ENCODE assay signal across 8 cellular contexts in the genomic region with DNA sequence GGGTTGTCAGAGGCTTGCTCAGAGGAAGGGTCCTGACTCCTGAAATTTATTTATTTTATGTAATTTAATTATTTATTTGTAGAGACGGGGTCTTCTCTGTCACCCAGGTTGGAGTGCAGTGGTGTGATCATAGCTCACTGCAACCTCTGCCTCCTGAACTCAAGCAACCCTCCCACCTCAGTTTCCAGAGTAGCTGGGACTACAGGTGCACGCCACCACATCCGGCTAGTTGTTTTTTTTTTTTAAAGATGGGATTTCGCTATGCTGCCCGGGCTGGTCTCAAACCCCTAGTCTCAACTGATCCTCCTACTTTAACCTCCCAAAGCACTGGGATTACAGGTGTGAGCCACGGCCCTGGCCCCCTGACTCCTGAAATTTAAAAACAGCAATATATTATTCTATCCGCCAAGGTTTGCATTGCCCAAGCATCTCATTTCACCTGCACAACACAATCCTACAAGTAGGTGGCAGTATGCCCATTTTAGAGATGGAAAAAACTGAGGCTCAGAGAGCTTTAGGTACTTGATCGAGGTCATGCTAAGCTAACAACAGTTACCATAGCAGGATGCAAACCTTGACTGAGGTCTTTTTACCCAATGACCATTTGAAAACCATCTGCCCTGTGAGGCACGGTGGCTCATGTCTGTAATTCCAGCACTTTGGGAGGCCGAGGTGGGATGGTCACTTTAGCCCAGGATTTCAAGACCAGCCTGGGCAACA. TPM values are rescaled to one million over a fixed set of nuclear protein-coding genes. Genes with fewer than 3 reads are reported as not detected.
DNase-seq lines count a peak whose midpoint lies in the region; ATAC-seq and TF ChIP-seq lines count a peak whose summit lies in the region.

No MANE protein-coding gene starts in this region.

- TF ChIP-seq CTCF in brain microvascular endothelial cell (IDR thresholded peaks at IDR 0.05; ENCODE audit: low read depth, low read length, missing control alignments) (peak; percentile 55), lower leg skin (IDR thresholded peaks at IDR 0.05) (no peak), coronary artery (IDR thresholded peaks at IDR 0.05) (no peak)

- ATAC-seq in activated T-cell treated with anti-CD3 and anti-CD28 coated beads, Interleukin-2, amount 50 U/mL, for 4 hours: peak; percentile 50 to 65
- ATAC-seq in naive B cell (ENCODE audit: low read depth in 2 of 2) (peak in 1 of 2 donors; percentile 39), GM21447 (IDR thresholded peaks at IDR 0.05; ENCODE audit: unreplicated experiment) (no peak)

- TF ChIP-seq POLR2A in lower leg skin (IDR thresholded peaks at IDR 0.05): no peak

- peaks cover 29% of the 10 kb centered on the region for H3K4me1 Mint-ChIP-seq in activated T-cell treated with anti-CD3 and anti-CD28 coated beads, Interleukin-2, amount 50 U/mL, for 4 hours (ENCODE audit: low read depth)
- H3K4me1 Mint-ChIP-seq in naive B cell: peaks cover 31 to 48% (median 45%) of the 10 kb centered on the region in 3 donors

- H3K27me3 Mint-ChIP-seq in activated T-cell treated with anti-CD3 and anti-CD28 coated beads, Interleukin-2, amount 50 U/mL, for 4 hours (ENCODE audit: low read depth): no peaks in the 10 kb centered on the region
- no peaks in the 10 kb centered on the region for H3K27me3 Mint-ChIP-seq in naive B cell

- no peaks in the 10 kb centered on the region for H3K36me3 ChIP-seq in brain microvascular endothelial cell (replicated peaks)

- H3K27me3 ChIP-seq in brain microvascular endothelial cell (replicated peaks): no peaks in the 10 kb centered on the region

- intact Hi-C loops in lower leg skin (cut with DNase I; ENCODE audit: low total_unique reads): no loop called here

- WGBS in lower leg skin, 2 donors: 78 to 80% methylated on average over 10 of the region's 10 CpGs

- H3K27ac ChIP-seq in brain microvascular endothelial cell (no peak overlapping the region), coronary artery (no peak overlapping the region)

- H3K4me3 ChIP-seq in brain microvascular endothelial cell (ENCODE audit: low read depth, low read length) (no peak overlapping the region), lower leg skin (ENCODE audit: low read depth, poor library complexity, severe bottlenecking) (no peak overlapping the region), coronary artery (no peak overlapping the region)

- peak overlapping the region in 5 of 6 donors; percentile 36 to 89 (median 42) for H3K27ac Mint-ChIP-seq in naive B cell

- in situ Hi-C loops in brain microvascular endothelial cell (cut with HindIII; ENCODE audit: low pct_ligation_motif_present, low sequenced_read_pairs): no loop called here

- DNase-seq in activated T-cell treated with anti-CD3 and anti-CD28 coated beads, Interleukin-2, amount 50 U/mL, for 4 hours: no peak
- DNase-seq in activated T-cell treated with anti-CD3 and anti-CD28 coated beads, Interleukin-2, amount 50 U/mL, for 1 hour: no peak
- DNase-seq in NCI-H774 (lab: John Stamatoyannopoulos, UW) (peak; percentile 17), brain microvascular endothelial cell (peak; percentile 54), naive B cell (no peak), lower leg skin (ENCODE audit: low spot score in 2 of 2) (no peak), coronary artery (ENCODE audit: low spot score) (no peak)

- H3K4me3 Mint-ChIP-seq in activated T-cell treated with anti-CD3 and anti-CD28 coated beads, Interleukin-2, amount 50 U/mL, for 4 hours: no peak overlapping the region
- no peak overlapping the region for H3K4me3 Mint-ChIP-seq in naive B cell

- H3K36me3 Mint-ChIP-seq in activated T-cell treated with anti-CD3 and anti-CD28 coated beads, Interleukin-2, amount 50 U/mL, for 4 hours (ENCODE audit: insufficient read depth): peaks cover 41% of the 10 kb centered on the region
- peaks cover 21 to 37% of the 10 kb centered on the region in 2 donors for H3K36me3 Mint-ChIP-seq in naive B cell

- no peaks in the 10 kb centered on the region for H3K9me3 Mint-ChIP-seq in activated T-cell treated with anti-CD3 and anti-CD28 coated beads, Interleukin-2, amount 50 U/mL, for 4 hours
- no peaks in the 10 kb centered on the region for H3K9me3 Mint-ChIP-seq in naive B cell

RNA-seq across cellular contexts. Expression of gene ARHGEF18, which starts 18.1 kb away (rescaled TPM):
- total RNA-seq in activated T-cell treated with anti-CD3 and anti-CD28 coated beads, Interleukin-2, amount 50 U/mL, for 4 hours: 10 to 100 TPM; 33.2 to 38.6 (median 35.4) TPM
- polyA plus RNA-seq in naive B cell (ENCODE audit: low read depth in 6 of 6): 10 to 100 TPM in 1 of 6 donors, 1 to 10 TPM in 5; 3.0 to 19.9 (median 4.8) TPM
- 10 to 100 TPM; 32.3 to 49.2 (median 36.3) TPM for total RNA-seq in lower leg skin

Comparison
In these comparisons a context has a peak if more than half of its experiments do, and no peak if none do; other contexts are left out.
1. DNase-seq: peak in NCI-H774 (single experiment) and brain microvascular endothelial cell (single experiment); none in activated T-cell treated with anti-CD3 and anti-CD28 coated beads, Interleukin-2, amount 50 U/mL, for 4 hours (single experiment), activated T-cell treated with anti-CD3 and anti-CD28 coated beads, Interleukin-2, amount 50 U/mL, for 1 hour (single experiment), naive B cell (single experiment), lower leg skin (0 of 2) and coronary artery (single experiment).